In genomic region chr16:50169555-50170096, GRCh38 we compare ENCODE assay signal across 18 cellular contexts. TPM values are rescaled to one million over a fixed set of nuclear protein-coding genes. Genes with fewer than 3 reads are reported as not detected.
DNase-seq lines count a peak whose midpoint lies in the region; ATAC-seq, FAIRE-seq and TF ChIP-seq lines count a peak whose summit lies in the region.
"Had no signal": no experiment of that assay in that cellular context is flagged by ENCODE, and none has a peak within 500 bp of the region (broad histone marks: within the 10 kb centered on the region; RNA-seq: fewer than 3 reads in every experiment).

No MANE protein-coding gene starts in this region.

- H3K36me3 Mint-ChIP-seq in activated naive CD8-positive, alpha-beta T cell = peaks cover 7% of the 10 kb centered on the region
- H3K36me3 Mint-ChIP-seq in activated naive CD8-positive, alpha-beta T cell treated with anti-CD3 and anti-CD28 coated beads, Interleukin-2, amount 50 U/mL, for 24 hours (ENCODE audit: low read depth) = peaks cover 6% of the 10 kb centered on the region
- H3K36me3 Mint-ChIP-seq in naive thymus-derived CD4-positive, alpha-beta T cell = peaks cover 0 to 15% (median 6%) of the 10 kb centered on the region in 5 donors

- TF ChIP-seq EP300 in HepG2 (IDR thresholded peaks at IDR 0.05; ENCODE audit: low read depth in 2 of 2, low read length in 2 of 2) = no peak
- no peak for TF ChIP-seq EP300 in HepG2 (CRISPR knock-in tag; IDR thresholded peaks at IDR 0.05; ENCODE audit: borderline replicate concordance)

- no peak for FAIRE-seq in HepG2 (lab: Jason Lieb, UNC)
- FAIRE-seq: GM12891 had no signal

- H3K4me2 ChIP-seq in HepG2 (ENCODE audit: low read depth, low read length) = 0 out of 2 replicates have a peak overlapping the region, but pooled peaks have one; percentile 13
- H3K4me2 ChIP-seq: BLaER1 had no signal

- no peak for ATAC-seq in activated naive CD8-positive, alpha-beta T cell treated with anti-CD3 and anti-CD28 coated beads, Interleukin-2, amount 50 U/mL, for 24 hours
- ATAC-seq in HepG2 = peak; percentile 44
- ATAC-seq in upper lobe of right lung = peak; percentile 34
- no peak for ATAC-seq in naive thymus-derived CD4-positive, alpha-beta T cell
- ATAC-seq: body of pancreas, left cardiac atrium had no signal

- no peak for DNase-seq in activated naive CD8-positive, alpha-beta T cell treated with anti-CD3 and anti-CD28 coated beads, Interleukin-2, amount 50 U/mL, for 24 hours
- DNase-seq in NOMO-1 treated with DMSO at 0.1 percent for 48 hours (lab: John Stamatoyannopoulos, UW; ENCODE audit: unreplicated experiment) = peak; percentile 22
- no peak for DNase-seq in HepG2 (ENCODE audit: low spot score)
- no peak for DNase-seq in upper lobe of right lung
- DNase-seq in naive thymus-derived CD4-positive, alpha-beta T cell = no peak
- no peak for DNase-seq in GM03348 (ENCODE audit: low spot score)
- DNase-seq in activated gamma-delta T cell treated with Interleukin-2 at 50 U/mL for 16 hours = no peak
- DNase-seq: activated CD4-positive, alpha-beta T cell treated with anti-CD3 and anti-CD28 coated beads for 4 hours; body of pancreas; H7; left cardiac atrium; NCI-H1436; NCI-H510A; testis had no signal

- peak overlapping the region; percentile 6 for H3K27ac Mint-ChIP-seq in activated naive CD8-positive, alpha-beta T cell
- no peak overlapping the region for H3K27ac Mint-ChIP-seq in activated naive CD8-positive, alpha-beta T cell treated with anti-CD3 and anti-CD28 coated beads, Interleukin-2, amount 50 U/mL, for 24 hours
- H3K27ac Mint-ChIP-seq in naive thymus-derived CD4-positive, alpha-beta T cell = peak overlapping the region in 1 of 9 donors; percentile 32

- H3K4me3 ChIP-seq in HepG2 (replicated peaks in 1 of 3; ENCODE audit: insufficient read depth in 1 of 3, low read depth in 2 of 3, low read length in 3 of 3) (no peak overlapping the region), upper lobe of right lung (no peak overlapping the region)
- H3K4me3 ChIP-seq in naive thymus-derived CD4-positive, alpha-beta T cell (ENCODE audit: low read length) = no peak overlapping the region
- H3K4me3 ChIP-seq: BLaER1, body of pancreas, testis had no signal

- H3K27ac ChIP-seq in HepG2 (ENCODE audit: extremely low read length, insufficient read depth, low read length) (peak overlapping the region; percentile 25), upper lobe of right lung (no peak overlapping the region)
- H3K27ac ChIP-seq in naive thymus-derived CD4-positive, alpha-beta T cell (ENCODE audit: low read depth, low read length) = no peak overlapping the region
- H3K27ac ChIP-seq: BLaER1, body of pancreas, neutrophil, testis had no signal

- POLR2A ChIA-PET in HepG2 (lab: Yijun Ruan, JAX) = interaction anchor here (1.3 kb wide), 1 partner anchor 15 kb away, joined by 6 read pairs; no protein-coding TSS in a partner anchor
- POLR2A ChIA-PET in naive thymus-derived CD4-positive, alpha-beta T cell (lab: Charles Lee) = no interaction called here

- in situ Hi-C loops in HepG2 (cut with HindIII; ENCODE audit: extremely low pct_ligation_motif_present, low pct_unique_long_range_greater_than_20kb) = no loop called here

- H3K27me3 ChIP-seq in HepG2 (ENCODE audit: control insufficient read depth in 1 of 2, insufficient read depth in 2 of 2, low read length in 2 of 2) (no peaks in the 10 kb centered on the region), upper lobe of right lung (no peaks in the 10 kb centered on the region)
- no peaks in the 10 kb centered on the region for H3K27me3 ChIP-seq in naive thymus-derived CD4-positive, alpha-beta T cell (ENCODE audit: control insufficient read depth in 2 of 2, insufficient read depth in 2 of 2, low read length in 2 of 2)
- H3K27me3 ChIP-seq: BLaER1, body of pancreas, neutrophil, testis had no signal

- TSS peak; percentile 8 for BruUV-seq in HepG2 (replicated peaks; lab: Mats Ljungman, UMichigan)

- H3K27me3 Mint-ChIP-seq in activated naive CD8-positive, alpha-beta T cell = no peaks in the 10 kb centered on the region
- H3K27me3 Mint-ChIP-seq in activated naive CD8-positive, alpha-beta T cell treated with anti-CD3 and anti-CD28 coated beads, Interleukin-2, amount 50 U/mL, for 24 hours = no peaks in the 10 kb centered on the region
- no peaks in the 10 kb centered on the region for H3K27me3 Mint-ChIP-seq in naive thymus-derived CD4-positive, alpha-beta T cell

- H3K9ac ChIP-seq in HepG2 (ENCODE audit: insufficient read depth, low read depth, low read length) = no peak overlapping the region
- H3K9ac ChIP-seq: BLaER1 had no signal

- TF ChIP-seq CTCF in HepG2 (CRISPR knock-in tag; IDR thresholded peaks at IDR 0.05) = no peak
- no peak for TF ChIP-seq CTCF in upper lobe of right lung (IDR thresholded peaks at IDR 0.05)

- 77% methylated on average over 2 of the region's 2 CpGs for WGBS in HepG2 (ENCODE audit: low lambda C conversion rate)

- intact Hi-C loops in HepG2 (cut with micrococcal nuclease; ENCODE audit: unreplicated experiment) (loop anchor here (5.0 kb wide), 1 partner anchor 33 kb away; no protein-coding TSS in a partner anchor), upper lobe of right lung (cut with DNase I) (no loop called here)
- intact Hi-C loops in naive thymus-derived CD4-positive, alpha-beta T cell (cut with micrococcal nuclease) = no loop called here

- H3K36me3 ChIP-seq in HepG2 (replicated peaks in 1 of 2; ENCODE audit: control insufficient read depth in 1 of 2, insufficient read depth in 2 of 2, low read length in 2 of 2) (no peaks in the 10 kb centered on the region; a peak in 1 of 5 replicates), upper lobe of right lung (no peaks in the 10 kb centered on the region)
- H3K36me3 ChIP-seq in naive thymus-derived CD4-positive, alpha-beta T cell (ENCODE audit: control insufficient read depth in 2 of 3, insufficient read depth in 3 of 3, low read length in 3 of 3) = no peaks in the 10 kb centered on the region
- H3K36me3 ChIP-seq: neutrophil had no signal

- H3K9me3 ChIP-seq in HepG2 (ENCODE audit: low read length) (no peaks in the 10 kb centered on the region), upper lobe of right lung (no peaks in the 10 kb centered on the region)
- no peaks in the 10 kb centered on the region for H3K9me3 ChIP-seq in naive thymus-derived CD4-positive, alpha-beta T cell (ENCODE audit: control insufficient read depth in 2 of 3, low read length in 3 of 3)
- H3K9me3 ChIP-seq: BLaER1, body of pancreas, neutrophil, testis had no signal

- no peaks in the 10 kb centered on the region for H3K9me3 Mint-ChIP-seq in activated naive CD8-positive, alpha-beta T cell (ENCODE audit: low read depth)
- no peaks in the 10 kb centered on the region for H3K9me3 Mint-ChIP-seq in activated naive CD8-positive, alpha-beta T cell treated with anti-CD3 and anti-CD28 coated beads, Interleukin-2, amount 50 U/mL, for 24 hours
- H3K9me3 Mint-ChIP-seq in naive thymus-derived CD4-positive, alpha-beta T cell = no peaks in the 10 kb centered on the region

- no peak for TF ChIP-seq RAD21 in HepG2 (CRISPR knock-in tag; IDR thresholded peaks at IDR 0.05)

- H2AFZ ChIP-seq in HepG2 (ENCODE audit: low read length) = no peak overlapping the region

- H3K4me3 Mint-ChIP-seq in activated naive CD8-positive, alpha-beta T cell = no peak overlapping the region
- H3K4me3 Mint-ChIP-seq in activated naive CD8-positive, alpha-beta T cell treated with anti-CD3 and anti-CD28 coated beads, Interleukin-2, amount 50 U/mL, for 24 hours = no peak overlapping the region
- peak overlapping the region in 5 of 10 donors; percentile 11 to 47 (median 43) for H3K4me3 Mint-ChIP-seq in naive thymus-derived CD4-positive, alpha-beta T cell

- peaks cover 19% of the 10 kb centered on the region for H4K20me1 ChIP-seq in HepG2 (ENCODE audit: insufficient read depth, low read length)

- no peak for TF ChIP-seq POLR2A in HepG2 (IDR thresholded peaks at IDR 0.05; ENCODE audit: insufficient read depth in 1 of 2, low read depth in 2 of 2, low read length in 2 of 2)

- H3K4me1 ChIP-seq in HepG2 (ENCODE audit: insufficient read depth, low read length) (peaks cover 70% of the 10 kb centered on the region), upper lobe of right lung (peaks cover 19% of the 10 kb centered on the region)
- peaks cover 12 to 16% of the 10 kb centered on the region in 2 donors for H3K4me1 ChIP-seq in naive thymus-derived CD4-positive, alpha-beta T cell (ENCODE audit: control insufficient read depth in 2 of 2, insufficient read depth in 2 of 2, low read length in 2 of 2)

- CTCF ChIA-PET in HepG2 (lab: Yijun Ruan, JAX; ENCODE audit: low intra/inter-chr PET ratio, low total read pairs) = no interaction called here
- CTCF ChIA-PET in naive thymus-derived CD4-positive, alpha-beta T cell (lab: Charles Lee) = interaction anchor here (0.7 kb wide), 1 partner anchor 42 kb away, joined by 5 read pairs; no protein-coding TSS in a partner anchor

- peaks cover 73% of the 10 kb centered on the region for H3K4me1 Mint-ChIP-seq in activated naive CD8-positive, alpha-beta T cell (ENCODE audit: low read depth)
- peaks cover 75% of the 10 kb centered on the region for H3K4me1 Mint-ChIP-seq in activated naive CD8-positive, alpha-beta T cell treated with anti-CD3 and anti-CD28 coated beads, Interleukin-2, amount 50 U/mL, for 24 hours
- peaks cover 53 to 87% (median 66%) of the 10 kb centered on the region in 7 donors for H3K4me1 Mint-ChIP-seq in naive thymus-derived CD4-positive, alpha-beta T cell

- peaks cover 96% of the 10 kb centered on the region for H3K79me2 ChIP-seq in HepG2 (ENCODE audit: insufficient read depth, low read length)

RNA-seq across cellular contexts. Expression of gene TENT4B, which starts 16.5 kb away (rescaled TPM):
- total RNA-seq in HepG2 (2016; rRNA removed; fragmentation: Illumina TruSeq; extraction: Trizol) (32.8 and 36.0 TPM in 2 replicates), upper lobe of right lung (13.3 TPM)
- 2.9 and 4.3 TPM in 2 replicates for total RNA-seq in HepG2 (2016; cell fraction: cytosol; rRNA removed; fragmentation: Illumina TruSeq; extraction: Trizol; ENCODE audit: low read depth)
- total RNA-seq in HepG2 (2016; cell fraction: insoluble cytoplasmic fraction; rRNA removed; fragmentation: Illumina TruSeq; extraction: Trizol) = 32.0 and 35.5 TPM in 2 replicates
- total RNA-seq in HepG2 (2016; cell fraction: membrane; rRNA removed; fragmentation: Illumina TruSeq; extraction: Trizol) = 13.6 and 15.7 TPM in 2 replicates
- total RNA-seq in HepG2 (2016; cell fraction: nucleus; rRNA removed; fragmentation: Illumina TruSeq; extraction: Trizol) = 27.7 and 32.7 TPM in 2 replicates
- polyA plus RNA-seq in HepG2 (2011; rRNA removed) = 12.0 and 15.0 TPM in 2 replicates
- 6.2 and 9.6 TPM in 2 replicates for polyA plus RNA-seq in HepG2 (2011; cell fraction: cytosol; rRNA removed)
- 7.0 and 7.5 TPM in 2 replicates for polyA plus RNA-seq in HepG2 (2011; cell fraction: nucleus; rRNA removed)
- polyA plus RNA-seq in HepG2 (2012) = 12.9 and 15.1 TPM in 2 replicates
- polyA plus RNA-seq in HepG2 (2016; cell fraction: cytosol; fragmentation: Illumina TruSeq; extraction: Trizol; ENCODE audit: low read depth) = 0.93 and 0.94 TPM in 2 replicates
- polyA plus RNA-seq in HepG2 (2016; cell fraction: insoluble cytoplasmic fraction; fragmentation: Illumina TruSeq; extraction: Trizol; ENCODE audit: low read depth) = 29.7 and 32.3 TPM in 2 replicates
- 5.3 and 6.4 TPM in 2 replicates for polyA plus RNA-seq in HepG2 (2016; cell fraction: membrane; fragmentation: Illumina TruSeq; extraction: Trizol; ENCODE audit: low read depth)
- 32.1 and 32.7 TPM in 2 replicates for polyA plus RNA-seq in HepG2 (2016; cell fraction: nucleus; fragmentation: Illumina TruSeq; extraction: Trizol; ENCODE audit: insufficient read depth, low read depth)
- polyA minus RNA-seq in HepG2 (2011; rRNA and poly(A)+ RNA removed; ENCODE audit: low replicate concordance) = 11.8 and 15.0 TPM in 2 replicates
- polyA minus RNA-seq in HepG2 (2011; cell fraction: cytosol; rRNA and poly(A)+ RNA removed) = 21.1 and 22.3 TPM in 2 replicates
- 33.9 and 35.8 TPM in 2 replicates for polyA minus RNA-seq in HepG2 (2011; cell fraction: nucleus; rRNA and poly(A)+ RNA removed)
- 10 to 100 TPM; 18.8 to 25.9 (median 23.8) TPM for total RNA-seq in naive thymus-derived CD4-positive, alpha-beta T cell
- polyA plus RNA-seq in naive thymus-derived CD4-positive, alpha-beta T cell = 1 to 10 TPM; 5.0 to 5.4 TPM

Comparison
In these comparisons a context has a peak if more than half of its experiments do, and no peak if none do; other contexts are left out.
1. ATAC-seq: peak in HepG2 (single experiment) and upper lobe of right lung (single experiment); none in activated naive CD8-positive, alpha-beta T cell treated with anti-CD3 and anti-CD28 coated beads, Interleukin-2, amount 50 U/mL, for 24 hours (single experiment) and naive thymus-derived CD4-positive, alpha-beta T cell (single experiment).